In the genomic region with DNA sequence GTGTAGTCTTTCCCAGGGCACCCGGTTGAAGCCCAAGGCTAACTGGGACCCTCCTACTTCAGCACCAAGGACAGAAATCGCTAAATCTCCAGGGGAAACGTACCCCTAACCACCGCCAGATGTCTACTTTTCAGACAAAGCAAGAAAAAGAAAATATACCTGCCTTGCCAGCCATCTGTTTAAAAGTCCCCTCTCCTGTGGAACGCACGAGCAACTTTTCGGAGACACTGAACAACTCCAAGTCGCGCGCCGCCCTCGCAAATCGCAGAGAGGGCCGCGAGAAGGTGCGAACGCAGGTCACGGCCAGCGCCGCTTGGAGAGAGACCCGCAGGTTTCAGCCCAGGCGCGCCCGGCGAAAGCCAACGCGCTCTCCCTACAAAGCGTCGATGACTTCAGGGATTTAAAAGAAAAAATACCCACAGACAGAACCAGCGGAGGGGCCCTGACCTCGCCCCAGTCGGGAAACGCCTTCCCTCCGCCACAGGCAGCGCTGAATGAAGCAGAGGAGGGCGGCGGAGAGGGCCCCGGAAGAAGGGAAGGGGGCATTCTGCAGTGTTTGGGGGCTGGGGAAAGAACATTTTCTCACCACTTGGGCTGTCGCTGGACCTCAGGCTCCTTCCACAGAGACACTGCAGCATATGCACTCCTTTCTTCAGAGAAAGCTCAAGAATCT, we compare ENCODE assay signal across 8 cellular contexts.
DNase-seq lines count a peak whose midpoint lies in the region; ATAC-seq, FAIRE-seq and TF ChIP-seq lines count a peak whose summit lies in the region.

No MANE protein-coding gene starts in this region.

- H3K27ac ChIP-seq in endothelial cell of umbilical vein (ENCODE audit: insufficient read depth, low read depth, low read length), result no peak overlapping the region
- H3K27ac ChIP-seq in neural progenitor cell, result no peak overlapping the region
- no peak overlapping the region for H3K27ac ChIP-seq in CD4-positive, alpha-beta memory T cell (ENCODE audit: low read depth, low read length)

- POLR2A ChIA-PET in endothelial cell of umbilical vein (lab: Charles Lee), result no interaction called here
- POLR2A ChIA-PET in CD4-positive, alpha-beta memory T cell (lab: Charles Lee; ENCODE audit: partially characterized antibody), result no interaction called here

- TF ChIP-seq POLR2A in endothelial cell of umbilical vein (IDR thresholded peaks at IDR 0.05; ENCODE audit: low read depth, low read length), result no peak

- no TSS peak for BruUV-seq in endothelial cell of umbilical vein (replicated peaks; lab: Mats Ljungman, UMichigan)

- H3K36me3 Mint-ChIP-seq in neural progenitor cell, result no peaks in the 10 kb centered on the region
- no peaks in the 10 kb centered on the region for H3K36me3 Mint-ChIP-seq in CD4-positive, alpha-beta memory T cell

- H3K4me1 Mint-ChIP-seq in neural progenitor cell, result peaks cover 13% of the 10 kb centered on the region
- peaks cover 0 to 17% (median 1%) of the 10 kb centered on the region in 4 donors for H3K4me1 Mint-ChIP-seq in CD4-positive, alpha-beta memory T cell

- no peak for FAIRE-seq in endothelial cell of umbilical vein (lab: Jason Lieb, UNC)

- peaks cover 21 to 39% of the 10 kb centered on the region in 2 experiments for H3K27me3 ChIP-seq in endothelial cell of umbilical vein (ENCODE audit: control insufficient read depth in 2 of 2, insufficient read depth in 2 of 2, low read length in 2 of 2)
- H3K27me3 ChIP-seq in neural progenitor cell, result peaks cover 50% of the 10 kb centered on the region
- no peaks in the 10 kb centered on the region for H3K27me3 ChIP-seq in CD4-positive, alpha-beta memory T cell (ENCODE audit: insufficient read depth, low read length)

- H3K27me3 Mint-ChIP-seq in neural progenitor cell (ENCODE audit: insufficient read depth, low read depth), result peaks cover 32% of the 10 kb centered on the region
- peaks cover 30 to 34% of the 10 kb centered on the region in 2 donors for H3K27me3 Mint-ChIP-seq in CD4-positive, alpha-beta memory T cell

- intact Hi-C loops in endothelial cell of umbilical vein (cut with micrococcal nuclease), result loop anchor here (1.0 kb wide), 1 partner anchor 213 kb away; a partner anchor contains a TSS
- intact Hi-C loops in CD4-positive, alpha-beta memory T cell (cut with micrococcal nuclease), result no loop called here

- H3K4me3 ChIP-seq in endothelial cell of umbilical vein (replicated peaks in 1 of 3; ENCODE audit: insufficient read depth in 1 of 3, low read depth in 1 of 3, low read length in 3 of 3), result peak overlapping the region in 1 of 3 experiments; percentile 19
- peak overlapping the region; percentile 77 for H3K4me3 ChIP-seq in neural progenitor cell
- no peak overlapping the region for H3K4me3 ChIP-seq in CD4-positive, alpha-beta memory T cell (ENCODE audit: low read length in 2 of 2)

- no peaks in the 10 kb centered on the region for H3K36me3 ChIP-seq in ES-I3 (ENCODE audit: insufficient read depth, low read length)
- H3K36me3 ChIP-seq in endothelial cell of umbilical vein (ENCODE audit: control insufficient read depth in 2 of 2, extremely low read depth in 1 of 2, insufficient read depth in 2 of 2, low read length in 2 of 2), result no peaks in the 10 kb centered on the region
- H3K36me3 ChIP-seq in neural progenitor cell, result no peaks in the 10 kb centered on the region
- no peaks in the 10 kb centered on the region for H3K36me3 ChIP-seq in CD4-positive, alpha-beta memory T cell (ENCODE audit: insufficient read depth, low read length)

- H3K9ac ChIP-seq in ES-I3 (ENCODE audit: low read depth, low read length) (peak overlapping the region; percentile 74), endothelial cell of umbilical vein (replicated peaks; ENCODE audit: extremely low read depth, insufficient read depth, low read length) (no peak overlapping the region), neural progenitor cell (no peak overlapping the region)

- ATAC-seq in GM21447 (IDR thresholded peaks at IDR 0.05; ENCODE audit: unreplicated experiment) (no peak), HG03378 (IDR thresholded peaks at IDR 0.05; ENCODE audit: unreplicated experiment) (no peak)

- H2AFZ ChIP-seq in endothelial cell of umbilical vein (ENCODE audit: low read depth, low read length), result no peak overlapping the region
- peak overlapping the region; percentile 27 for H2AFZ ChIP-seq in neural progenitor cell (replicated peaks)

- no peak for TF ChIP-seq CTCF in endothelial cell of umbilical vein (IDR thresholded peaks at IDR 0.05; ENCODE audit: extremely low read depth in 1 of 2, insufficient read depth in 1 of 2, low read depth in 1 of 2, low read length in 2 of 2)
- peak; percentile 52 for TF ChIP-seq CTCF in neural progenitor cell (IDR thresholded peaks at IDR 0.05)

- H3K4me1 ChIP-seq in ES-I3 (ENCODE audit: insufficient read depth, low read length) (peaks cover 9% of the 10 kb centered on the region), endothelial cell of umbilical vein (ENCODE audit: control insufficient read depth, extremely low read depth, insufficient read depth, low read length) (no peaks in the 10 kb centered on the region), neural progenitor cell (peaks cover 4% of the 10 kb centered on the region)
- H3K4me1 ChIP-seq in CD4-positive, alpha-beta memory T cell (ENCODE audit: insufficient read depth, low read length), result no peaks in the 10 kb centered on the region

- no peaks in the 10 kb centered on the region for H3K9me1 ChIP-seq in endothelial cell of umbilical vein (replicated peaks; ENCODE audit: control insufficient read depth, extremely low read depth, insufficient read depth, low read length)

- no peaks in the 10 kb centered on the region for H3K9me3 Mint-ChIP-seq in neural progenitor cell
- peaks cover 0 to 5% (median under 1%) of the 10 kb centered on the region in 8 donors for H3K9me3 Mint-ChIP-seq in CD4-positive, alpha-beta memory T cell

- H4K20me1 ChIP-seq in endothelial cell of umbilical vein (replicated peaks; ENCODE audit: control insufficient read depth, extremely low read depth, insufficient read depth, low read length) (no peaks in the 10 kb centered on the region), neural progenitor cell (ENCODE audit: low read depth) (peaks cover 15% of the 10 kb centered on the region)

- CTCF ChIA-PET in endothelial cell of umbilical vein (lab: Charles Lee), result no interaction called here
- CTCF ChIA-PET in CD4-positive, alpha-beta memory T cell (lab: Charles Lee; ENCODE audit: partially characterized antibody), result no interaction called here

- dilution Hi-C loops in endothelial cell of umbilical vein (cut with MboI; ENCODE audit: extremely low pct_ligation_motif_present, low sequenced_read_pairs), result no loop called here

- DNase-seq in NCI-H345 treated with DMSO at 0.1 percent for 48 hours (lab: John Stamatoyannopoulos, UW; ENCODE audit: unreplicated experiment) (peak; percentile 72), endothelial cell of umbilical vein (ENCODE audit: low read depth, low spot score) (peak; percentile 40), neural progenitor cell (ENCODE audit: low spot score) (peak; percentile 85), Ammon's horn (ENCODE audit: low spot score) (no peak)
- no peak for DNase-seq in CD4-positive, alpha-beta memory T cell

- no peaks in the 10 kb centered on the region for H3K79me2 ChIP-seq in endothelial cell of umbilical vein (ENCODE audit: control insufficient read depth, insufficient read depth, low read length)
- H3K79me2 ChIP-seq in neural progenitor cell (ENCODE audit: low read depth), result no peaks in the 10 kb centered on the region

- no peak overlapping the region for H3K27ac Mint-ChIP-seq in neural progenitor cell
- no peak overlapping the region for H3K27ac Mint-ChIP-seq in CD4-positive, alpha-beta memory T cell

- H3K4me2 ChIP-seq in endothelial cell of umbilical vein (ENCODE audit: insufficient read depth, low read length), result peak overlapping the region; percentile 30
- H3K4me2 ChIP-seq in neural progenitor cell, result peak overlapping the region; percentile 97

- H3F3A ChIP-seq in neural progenitor cell (ENCODE audit: low read depth), result peaks cover 12% of the 10 kb centered on the region

- peak overlapping the region; percentile 88 for H3K4me3 Mint-ChIP-seq in neural progenitor cell
- peak overlapping the region in 3 of 8 donors; percentile 12 to 39 (median 28) for H3K4me3 Mint-ChIP-seq in CD4-positive, alpha-beta memory T cell

- H3K9me3 ChIP-seq in ES-I3 (ENCODE audit: control insufficient read depth, insufficient read depth, low read length) (no peaks in the 10 kb centered on the region), endothelial cell of umbilical vein (replicated peaks; ENCODE audit: control insufficient read depth, insufficient read depth, low read length) (no peaks in the 10 kb centered on the region), neural progenitor cell (ENCODE audit: low read depth) (no peaks in the 10 kb centered on the region)
- no peaks in the 10 kb centered on the region for H3K9me3 ChIP-seq in CD4-positive, alpha-beta memory T cell (ENCODE audit: control insufficient read depth in 1 of 2, low read length in 2 of 2)

TF ChIP-seq in endothelial cell of umbilical vein, 7 proteins besides CTCF, POLR2A, EP300 and RAD21:
- TF ChIP-seq POLR2AphosphoS5 (IDR thresholded peaks at IDR 0.05; ENCODE audit: insufficient read depth, low read depth, low read length) (no peak), EZH2 (IDR thresholded peaks at IDR 0.05; ENCODE audit: borderline replicate concordance, low read depth, low read length, severe bottlenecking) (no peak), MYC (IDR thresholded peaks at IDR 0.05; ENCODE audit: low read depth, low read length) (no peak), GATA2 (IDR thresholded peaks at IDR 0.05; ENCODE audit: insufficient read depth, insufficient read length, low read depth, low read length) (no peak), FOS (IDR thresholded peaks at IDR 0.05; ENCODE audit: borderline replicate concordance, insufficient read depth, low read length) (no peak)
- TF ChIP-seq, protein P1, sequence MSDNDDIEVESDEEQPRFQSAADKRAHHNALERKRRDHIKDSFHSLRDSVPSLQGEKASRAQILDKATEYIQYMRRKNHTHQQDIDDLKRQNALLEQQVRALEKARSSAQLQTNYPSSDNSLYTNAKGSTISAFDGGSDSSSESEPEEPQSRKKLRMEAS (IDR thresholded peaks at IDR 0.05; ENCODE audit: insufficient read depth, insufficient read length), result no peak
TF ChIP-seq in endothelial cell of umbilical vein: peak in this region for 0.

Comparison
In these comparisons a context has a peak if more than half of its experiments do, and no peak if none do; other contexts are left out.
1. DNase-seq: peak in NCI-H345 treated with DMSO at 0.1 percent for 48 hours (single experiment), endothelial cell of umbilical vein (single experiment) and neural progenitor cell (single experiment); none in CD4-positive, alpha-beta memory T cell (0 of 5) and Ammon's horn (single experiment).